ENCODE assay signal across 1 cellular context in genomic region chr19:4730740-4731171, GRCh38.
TF ChIP-seq lines count a peak whose summit lies in the region.

No MANE protein-coding gene starts in this region.

TF ChIP-seq in K562, 482 proteins besides CTCF, POLR2A, EP300 and RAD21 (continued from another document):
- TF ChIP-seq THRAP3 (IDR thresholded peaks at IDR 0.05; ENCODE audit: borderline replicate concordance) (0 out of 2 replicates have a peak, but pooled peaks have one; percentile 46), PHF20 (IDR thresholded peaks at IDR 0.05; ENCODE audit: partially characterized antibody) (peak; percentile 45), CC2D1A (IDR thresholded peaks at IDR 0.05) (peak; percentile 63; the same call in 1 of the 2 replicates), NR2C1 (IDR thresholded peaks at IDR 0.05) (no peak), NR2C1 (tag; IDR thresholded peaks at IDR 0.05) (no peak), HDGF (IDR thresholded peaks at IDR 0.05) (peak; percentile 56; the same call in 1 of the 2 replicates), HDAC2 (IDR thresholded peaks at IDR 0.05) (peak; percentile 93), MAZ (CRISPR knock-in tag; conservative IDR thresholded peaks at IDR 0.05 in 1 of 2, IDR thresholded peaks at IDR 0.05 in 1 of 2) (0 out of 4 replicates have a peak, but pooled peaks of 1 of the 2 experiments have one; percentile 26), RCOR1 (IDR thresholded peaks at IDR 0.05; ENCODE audit: borderline replicate concordance in 1 of 2, low read depth in 2 of 2, low read length in 2 of 2) (peak in 1 of 2 experiments; percentile 21; a peak in 2 of 4 replicates), BRF2 (IDR thresholded peaks at IDR 0.05; ENCODE audit: borderline replicate concordance, insufficient read depth, insufficient read length) (no peak), ZNF121 (CRISPR knock-in tag; conservative IDR thresholded peaks at IDR 0.05) (no peak), EP400 (IDR thresholded peaks at IDR 0.05) (no peak), BCOR (IDR thresholded peaks at IDR 0.05) (peak; percentile 99), ESRRA (IDR thresholded peaks at IDR 0.05; ENCODE audit: borderline replicate concordance, low read depth) (peak; percentile 49; the same call in 1 of the 2 replicates), HLTF (IDR thresholded peaks at IDR 0.05) (peak; percentile 76; the same call in 1 of the 2 replicates), ETV1 (tag; conservative IDR thresholded peaks at IDR 0.05; ENCODE audit: low read depth) (peak; percentile 63; the same call in 1 of the 2 replicates), AFF1 (IDR thresholded peaks at IDR 0.05; ENCODE audit: low read depth in 1 of 2, partially characterized antibody in 2 of 2) (peak in 1 of 2 experiments; percentile 39), ADNP (tag; IDR thresholded peaks at IDR 0.05) (peak; percentile 64; the same call in 1 of the 2 replicates), ZBTB33 (CRISPR knock-in tag; IDR thresholded peaks at IDR 0.05) (peak; percentile 38; the same call in 1 of the 2 replicates), SMARCA5 (IDR thresholded peaks at IDR 0.05) (peak; percentile 100), NKRF (IDR thresholded peaks at IDR 0.05; ENCODE audit: borderline replicate concordance) (peak; percentile 61; the same call in 1 of the 2 replicates), ZBTB5 (IDR thresholded peaks at IDR 0.05) (no peak), KDM1A (IDR thresholded peaks at IDR 0.05) (peak; percentile 94 to 96), DACH1 (IDR thresholded peaks at IDR 0.05; ENCODE audit: partially characterized antibody) (peak; percentile 55), HBP1 (CRISPR knock-in tag; IDR thresholded peaks at IDR 0.05) (no peak), JUND (IDR thresholded peaks at IDR 0.05; ENCODE audit: borderline replicate concordance, low read depth, low read length) (0 out of 2 replicates have a peak, but pooled peaks have one; percentile 6), JUND (tag; IDR thresholded peaks at IDR 0.05; ENCODE audit: borderline replicate concordance, low read depth, low read length) (no peak), ZNF311 (CRISPR knock-in tag; IDR thresholded peaks at IDR 0.05) (no peak), SMC3 (conservative IDR thresholded peaks at IDR 0.05; ENCODE audit: insufficient read depth, low read depth, low read length) (peak; percentile 70), ZFP36 (IDR thresholded peaks at IDR 0.05; ENCODE audit: low read depth, low read length, partially characterized antibody) (peak; percentile 83), PTBP1 (IDR thresholded peaks at IDR 0.05; ENCODE audit: low read depth, low read length) (peak; percentile 45; the same call in 1 of the 2 replicates), SPI1 (IDR thresholded peaks at IDR 0.05; ENCODE audit: borderline replicate concordance, low read depth, low read length) (peak; percentile 41; the same call in 1 of the 2 replicates), GABPB1 (CRISPR knock-in tag; IDR thresholded peaks at IDR 0.05) (0 out of 2 replicates have a peak, but pooled peaks have one; percentile 46), NBN (IDR thresholded peaks at IDR 0.05; ENCODE audit: low read depth) (0 out of 2 replicates have a peak, but pooled peaks have one; percentile 15), FOXP1 (CRISPR knock-in tag; IDR thresholded peaks at IDR 0.05) (peak; percentile 35; the same call in 1 of the 2 replicates), HDAC1 (IDR thresholded peaks at IDR 0.05) (peak; percentile 66 to 76; a peak in 2 of 4 replicates), TEAD4 (IDR thresholded peaks at IDR 0.05; ENCODE audit: low read length) (no peak), TEAD4 (CRISPR knock-in tag; IDR thresholded peaks at IDR 0.05; ENCODE audit: borderline replicate concordance) (0 out of 2 replicates have a peak, but pooled peaks have one; percentile 37), ZBTB7A (IDR thresholded peaks at IDR 0.05; ENCODE audit: borderline replicate concordance, control insufficient read depth, low read depth, low read length) (peak; percentile 64; the same call in 1 of the 2 replicates), ELF1 (tag; IDR thresholded peaks at IDR 0.05) (0 out of 2 replicates have a peak, but pooled peaks have one; percentile 23)
